ENCODE assay signal across 14 cellular contexts in genomic region chr1:152486400-152487006, GRCh38. TPM values are rescaled to one million over a fixed set of nuclear protein-coding genes. Genes with fewer than 3 reads are reported as not detected.
DNase-seq lines count a peak whose midpoint lies in the region; ATAC-seq, FAIRE-seq and TF ChIP-seq lines count a peak whose summit lies in the region.
"Had no signal": no experiment of that assay in that cellular context is flagged by ENCODE, and none has a peak within 500 bp of the region (broad histone marks: within the 10 kb centered on the region; RNA-seq: fewer than 3 reads in every experiment).

No MANE protein-coding gene starts in this region.

- no peak for FAIRE-seq in A549 (lab: Jason Lieb, UNC)

- POLR2A ChIA-PET in A549 (lab: Yijun Ruan, JAX), result no interaction called here

- H3K27ac Mint-ChIP-seq in activated T-cell treated with anti-CD3 and anti-CD28 coated beads, Interleukin-2, amount 50 U/mL, for 24 hours, result no peak overlapping the region
- no peak overlapping the region for H3K27ac Mint-ChIP-seq in activated naive CD4-positive, alpha-beta T cell treated with anti-CD3 and anti-CD28 coated beads, Interleukin-2, amount 50 U/mL, for 72 hours

- H3K79me2 ChIP-seq in DOHH2 (ENCODE audit: control insufficient read depth, low read length), result no peaks in the 10 kb centered on the region

- H3K4me1 Mint-ChIP-seq in activated T-cell treated with anti-CD3 and anti-CD28 coated beads, Interleukin-2, amount 50 U/mL, for 24 hours (ENCODE audit: low read depth), result peaks cover 3% of the 10 kb centered on the region

- H3K9me2 ChIP-seq in DOHH2 (replicated peaks; ENCODE audit: control insufficient read depth, low read length), result no peaks in the 10 kb centered on the region

- TF ChIP-seq CTCF in A549 (IDR thresholded peaks at IDR 0.05) (peak; percentile 53), DOHH2 (IDR thresholded peaks at IDR 0.05; ENCODE audit: low read depth, low read length, poor library complexity, severe bottlenecking) (peak; percentile 63)

- H4K20me1 ChIP-seq in DOHH2 (ENCODE audit: control insufficient read depth, insufficient read depth, low read depth, low read length), result no peaks in the 10 kb centered on the region

- no peaks in the 10 kb centered on the region for H3K9me3 Mint-ChIP-seq in activated T-cell treated with anti-CD3 and anti-CD28 coated beads, Interleukin-2, amount 50 U/mL, for 24 hours
- peaks cover 0 to 3% of the 10 kb centered on the region in 2 donors for H3K9me3 Mint-ChIP-seq in activated naive CD4-positive, alpha-beta T cell treated with anti-CD3 and anti-CD28 coated beads, Interleukin-2, amount 50 U/mL, for 72 hours

- H3F3A ChIP-seq in DOHH2 (ENCODE audit: control insufficient read depth, insufficient read depth), result no peaks in the 10 kb centered on the region

- no peaks in the 10 kb centered on the region for H3K4me1 ChIP-seq in A549
- no peaks in the 10 kb centered on the region for H3K4me1 ChIP-seq in DOHH2 (ENCODE audit: control insufficient read depth, low read length)
- H3K4me1 ChIP-seq: thyroid gland had no signal

- no peaks in the 10 kb centered on the region for H3K27me3 ChIP-seq in DOHH2 (ENCODE audit: control insufficient read depth, low read length)
- H3K27me3 ChIP-seq: thyroid gland had no signal

- no peak overlapping the region for H3K27ac ChIP-seq in A549
- H3K27ac ChIP-seq in DOHH2 (ENCODE audit: low read depth, low read length), result no peak overlapping the region
- peak overlapping the region; percentile 83 for H3K27ac ChIP-seq in epithelial cell of prostate
- H3K27ac ChIP-seq: thyroid gland had no signal

- TF ChIP-seq RAD21 in A549 (conservative IDR thresholded peaks at IDR 0.05 in 1 of 2, IDR thresholded peaks at IDR 0.05 in 1 of 2), result peak; percentile 68 to 73

- no peak overlapping the region for H3K4me2 ChIP-seq in A549
- no peak overlapping the region for H3K4me2 ChIP-seq in DOHH2 (ENCODE audit: low read length)

- CTCF ChIA-PET in A549 (lab: Yijun Ruan, JAX), result interaction anchor here (1.2 to 3.4 kb wide), 4 partner anchors 10 to 47 kb away, joined by 3 to 15 read pairs (median 5); no protein-coding TSS in a partner anchor

- H3K9me3 ChIP-seq in A549 (0 out of 3 replicates have a peak, but pooled peaks cover 3% of the 10 kb centered on the region), DOHH2 (ENCODE audit: control insufficient read depth, insufficient read depth, low read length) (no peaks in the 10 kb centered on the region)
- H3K9me3 ChIP-seq: thyroid gland had no signal

- H3K4me3 ChIP-seq in A549 (no peak overlapping the region), DOHH2 (ENCODE audit: low read length) (no peak overlapping the region)
- H3K4me3 ChIP-seq: thyroid gland had no signal

- H3K36me3 ChIP-seq in DOHH2 (ENCODE audit: control insufficient read depth, low read length), result no peaks in the 10 kb centered on the region
- H3K36me3 ChIP-seq: thyroid gland had no signal

- ATAC-seq in A549 (peak; percentile 68 to 81; a peak in 5 of 6 replicates), GM18505 (IDR thresholded peaks at IDR 0.05; ENCODE audit: unreplicated experiment) (no peak), HG02938 (IDR thresholded peaks at IDR 0.05; ENCODE audit: unreplicated experiment) (no peak)
- ATAC-seq in activated naive CD4-positive, alpha-beta T cell treated with anti-CD3 and anti-CD28 coated beads, Interleukin-2, amount 50 U/mL, for 72 hours, result no peak
- ATAC-seq: naive thymus-derived CD8-positive, alpha-beta T cell had no signal

- no peak for TF ChIP-seq EP300 in A549 (IDR thresholded peaks at IDR 0.05)

- no peak overlapping the region for H3K4me3 Mint-ChIP-seq in activated T-cell treated with anti-CD3 and anti-CD28 coated beads, Interleukin-2, amount 50 U/mL, for 24 hours
- H3K4me3 Mint-ChIP-seq: naive thymus-derived CD8-positive, alpha-beta T cell had no signal

- DNase-seq in A549 (ENCODE audit: low read depth in 1 of 2, low spot score in 1 of 2), result peak; percentile 30 to 44
- peak; percentile 50 for DNase-seq in NAMALWA (ENCODE audit: low spot score)
- DNase-seq in epithelial cell of prostate (ENCODE audit: low read depth, low spot score), result no peak
- DNase-seq in activated T-cell treated with anti-CD3 and anti-CD28 coated beads, Interleukin-2, amount 50 U/mL, for 24 hours, result no peak
- no peak for DNase-seq in activated naive CD4-positive, alpha-beta T cell treated with anti-CD3 and anti-CD28 coated beads, Interleukin-2, amount 50 U/mL, for 72 hours (ENCODE audit: low spot score in 2 of 2)
- DNase-seq: DMS79 treated with DMSO at 0.1 percent for 48 hours; naive thymus-derived CD8-positive, alpha-beta T cell; NCI-H1048; stimulated activated CD4-positive, alpha-beta T cell treated with anti-CD3 and anti-CD28 coated beads, Interleukin-2, amount 100 ng/mL, for 24 hours; thyroid gland had no signal

- H3K36me3 Mint-ChIP-seq in activated T-cell treated with anti-CD3 and anti-CD28 coated beads, Interleukin-2, amount 50 U/mL, for 24 hours (ENCODE audit: low read depth), result no peaks in the 10 kb centered on the region
- H3K36me3 Mint-ChIP-seq in activated naive CD4-positive, alpha-beta T cell treated with anti-CD3 and anti-CD28 coated beads, Interleukin-2, amount 50 U/mL, for 72 hours, result no peaks in the 10 kb centered on the region
- H3K36me3 Mint-ChIP-seq: naive thymus-derived CD8-positive, alpha-beta T cell had no signal

- no peak for TF ChIP-seq POLR2A in A549 (IDR thresholded peaks at IDR 0.05; ENCODE audit: low read length)
- no peak for TF ChIP-seq POLR2A in GM18505 (IDR thresholded peaks at IDR 0.05; ENCODE audit: borderline replicate concordance, extremely low read depth, insufficient read depth, insufficient read length)

- no peaks in the 10 kb centered on the region for H3K27me3 Mint-ChIP-seq in activated T-cell treated with anti-CD3 and anti-CD28 coated beads, Interleukin-2, amount 50 U/mL, for 24 hours

- 61% methylated on average over 3 of the region's 3 CpGs for WGBS in A549 (ENCODE audit: missing lambda C conversion rate)

TF ChIP-seq in A549, 52 proteins besides CTCF, POLR2A, EP300 and RAD21:
- peak; percentile 66 for TF ChIP-seq SMC3 (IDR thresholded peaks at IDR 0.05)
- TF ChIP-seq TP53 (CRISPR knock-in tag; IDR thresholded peaks at IDR 0.05), result no peak
- TF ChIP-seq MAFK (IDR thresholded peaks at IDR 0.05; ENCODE audit: partially characterized antibody), result peak; percentile 42
- no peak for TF ChIP-seq FOSL2 (IDR thresholded peaks at IDR 0.05)
- TF ChIP-seq FOSL2 (CRISPR knock-in tag; IDR thresholded peaks at IDR 0.05), result no peak
- TF ChIP-seq NR3C1 (IDR thresholded peaks at IDR 0.05), result no peak

RNA-seq across cellular contexts. Expression of gene LCE5A, which starts 24.1 kb away (rescaled TPM):
- polyA plus RNA-seq in A549 (2011; rRNA removed) (not detected in 2 replicates), A549 (2017; fragmentation: RNase III; extraction: RNeasy Plus Mini Kit Qiagen cat#74134 plus additional on column Dnase treatment) (not detected in 3 replicates)
- not detected in 2 replicates for polyA plus RNA-seq in A549 (2012; cell fraction: cytosol; rRNA removed)
- 0.17 TPM in 1 of 2 replicates, not detected in the other for polyA plus RNA-seq in A549 (2012; cell fraction: nucleus; rRNA removed)
- polyA minus RNA-seq in A549 (2011; rRNA and poly(A)+ RNA removed), result not detected in 2 replicates
- not detected for total RNA-seq in activated naive CD4-positive, alpha-beta T cell treated with anti-CD3 and anti-CD28 coated beads, Interleukin-2, amount 50 U/mL, for 72 hours
- total RNA-seq: cardiac septum; naive thymus-derived CD8-positive, alpha-beta T cell; thyroid gland had no signal
- polyA plus RNA-seq: naive thymus-derived CD8-positive, alpha-beta T cell had no signal

RNA-seq across cellular contexts. Expression of gene CRCT1, which starts 27.8 kb away (rescaled TPM):
- polyA plus RNA-seq in A549 (2011; rRNA removed), result 0.47 and 0.50 TPM in 2 replicates
- polyA plus RNA-seq in A549 (2012; cell fraction: cytosol; rRNA removed), result 0.61 and 0.78 TPM in 2 replicates
- polyA plus RNA-seq in A549 (2012; cell fraction: nucleus; rRNA removed), result 0.52 and 1.6 TPM in 2 replicates
- 0.14 TPM in 1 of 3 replicates, not detected in the others for polyA plus RNA-seq in A549 (2017; fragmentation: RNase III; extraction: RNeasy Plus Mini Kit Qiagen cat#74134 plus additional on column Dnase treatment)
- 0.44 TPM in 1 of 2 replicates, not detected in the other for polyA minus RNA-seq in A549 (2011; rRNA and poly(A)+ RNA removed)
- not detected for total RNA-seq in activated naive CD4-positive, alpha-beta T cell treated with anti-CD3 and anti-CD28 coated beads, Interleukin-2, amount 50 U/mL, for 72 hours
- total RNA-seq: cardiac septum; naive thymus-derived CD8-positive, alpha-beta T cell; thyroid gland had no signal
- polyA plus RNA-seq: naive thymus-derived CD8-positive, alpha-beta T cell had no signal

Comparison
In these comparisons a context has a peak if more than half of its experiments do, and no peak if none do; other contexts are left out.
1. ATAC-seq: peak in A549 (2 of 2); none in GM18505 (single experiment), HG02938 (single experiment) and activated naive CD4-positive, alpha-beta T cell treated with anti-CD3 and anti-CD28 coated beads, Interleukin-2, amount 50 U/mL, for 72 hours (0 of 2).
2. DNase-seq: peak in A549 (2 of 2) and NAMALWA (single experiment); none in epithelial cell of prostate (single experiment), activated T-cell treated with anti-CD3 and anti-CD28 coated beads, Interleukin-2, amount 50 U/mL, for 24 hours (single experiment) and activated naive CD4-positive, alpha-beta T cell treated with anti-CD3 and anti-CD28 coated beads, Interleukin-2, amount 50 U/mL, for 72 hours (0 of 2).